8 cellular contexts compared by ENCODE assay signal in genomic region chr13:77699059-77699680, GRCh38. TPM values are rescaled to one million over a fixed set of nuclear protein-coding genes. Genes with fewer than 3 reads are reported as not detected.
A peak's percentile ranks its signal among the peaks of the same experiment; 100 is the strongest.
DNase-seq lines count a peak whose midpoint lies in the region; ATAC-seq and TF ChIP-seq lines count a peak whose summit lies in the region.

No MANE protein-coding gene starts in this region.

- H3K9me2 ChIP-seq in MM.1S (replicated peaks; ENCODE audit: insufficient read depth, low read length), result no peaks in the 10 kb centered on the region

- DNase-seq in MM.1S (no peak), dorsolateral prefrontal cortex (no peak), nephron progenitor cell (no peak), COLO668 (lab: John Stamatoyannopoulos, UW; ENCODE audit: unreplicated experiment) (no peak), NCI-H524 treated with DMSO at 0.1 percent for 48 hours (lab: John Stamatoyannopoulos, UW) (no peak), left colon (no peak)
- no peak for DNase-seq in activated CD4-positive, alpha-beta T cell treated with anti-CD3 and anti-CD28 coated beads, Interleukin-2, amount 50 U/mL, for 1 hour

- H3K4me3 Mint-ChIP-seq in nephron progenitor cell, result peak overlapping the region; percentile 95

- H3K27me3 ChIP-seq in MM.1S (replicated peaks; ENCODE audit: insufficient read depth, low read length) (no peaks in the 10 kb centered on the region), dorsolateral prefrontal cortex (no peaks in the 10 kb centered on the region)

- intact Hi-C loops in dorsolateral prefrontal cortex (cut with DNase I) (loop anchor here (2.0 to 10.0 kb wide), 4 partner anchors 48 to 372 kb away; partner anchors contain the start of gene MYCBP2 (in 1 of the 2)), left colon (cut with DNase I, micrococcal nuclease) (no loop called here)

- H4K20me1 ChIP-seq in MM.1S (ENCODE audit: insufficient read depth, low read length), result no peaks in the 10 kb centered on the region

- H3F3A ChIP-seq in MM.1S (ENCODE audit: insufficient read depth, low read length), result peaks cover 20% of the 10 kb centered on the region

- no peaks in the 10 kb centered on the region for H3K9me3 ChIP-seq in MM.1S (replicated peaks; ENCODE audit: insufficient read depth, low read length)

- peaks cover 23% of the 10 kb centered on the region for H3K4me1 Mint-ChIP-seq in nephron progenitor cell

- H3K4me3 ChIP-seq in MM.1S (ENCODE audit: low read length), result peak overlapping the region; percentile 96
- H3K4me3 ChIP-seq in dorsolateral prefrontal cortex, result peak overlapping the region; percentile 33 to 97 (median 85)

- H3K36me3 ChIP-seq in MM.1S (replicated peaks; ENCODE audit: insufficient read depth, low read length), result no peaks in the 10 kb centered on the region

- ATAC-seq in left colon, result no peak

- H3K27ac ChIP-seq in C4-2B, result peak overlapping the region; percentile 66
- peak overlapping the region; percentile 52; the same call in 1 of the 2 replicates for H3K27ac ChIP-seq in MM.1S (ENCODE audit: low read length)
- H3K27ac ChIP-seq in dorsolateral prefrontal cortex, result peak overlapping the region; percentile 2 to 97 (median 93)

- H3K9ac ChIP-seq in MM.1S (ENCODE audit: low read length), result peak overlapping the region; percentile 72; the same call in 1 of the 2 replicates

- TF ChIP-seq CTCF in C4-2B (conservative IDR thresholded peaks at IDR 0.05) (no peak), MM.1S (IDR thresholded peaks at IDR 0.05; ENCODE audit: low read length) (no peak), dorsolateral prefrontal cortex (IDR thresholded peaks at IDR 0.05 in 54 of 56, conservative IDR thresholded peaks at IDR 0.05 in 2 of 56; ENCODE audit: low read depth in 1 of 56, partially characterized antibody in 56 of 56) (no peak), nephron progenitor cell (IDR thresholded peaks at IDR 0.05) (no peak)

- H3K27ac Mint-ChIP-seq in nephron progenitor cell, result no peak overlapping the region

- H3K4me2 ChIP-seq in MM.1S (ENCODE audit: low read depth, low read length), result peak overlapping the region; percentile 93

- H3K27me3 Mint-ChIP-seq in nephron progenitor cell (ENCODE audit: low read depth, poor library complexity), result peaks cover 49% of the 10 kb centered on the region

- peaks cover 26% of the 10 kb centered on the region for H3K4me1 ChIP-seq in MM.1S (ENCODE audit: low read length)

- H3K9me3 Mint-ChIP-seq in nephron progenitor cell, result no peaks in the 10 kb centered on the region

- H3K79me2 ChIP-seq in MM.1S (ENCODE audit: low read length), result peaks cover 48% of the 10 kb centered on the region

- H2AFZ ChIP-seq in MM.1S (ENCODE audit: low read length), result peak overlapping the region; percentile 64

- no peaks in the 10 kb centered on the region for H3K36me3 Mint-ChIP-seq in nephron progenitor cell (ENCODE audit: low read depth)

RNA-seq across cellular contexts. Expression of gene SLAIN1, which starts 1.7 kb away (rescaled TPM):
- total RNA-seq in dorsolateral prefrontal cortex (100 to 1,000 TPM; 103 to 777 (median 227) TPM), left colon (1 to 10 TPM; 2.6 to 4.9 TPM)

Comparison
In these comparisons a context has a peak if more than half of its experiments do, and no peak if none do; other contexts are left out.
1. RNA of gene SLAIN1, which starts 1.7 kb away (total RNA-seq): 103 to 777 TPM in dorsolateral prefrontal cortex; 2.6 to 4.9 TPM in left colon; every median in the first group is over 10 times any median in the second.
2. intact Hi-C loops: an anchor here in dorsolateral prefrontal cortex (2.0 to 10.0 kb wide); none called in left colon.
3. Peak in every context shown above with its lines, with median percentiles within 50 percentile points of each other: H3K27ac ChIP-seq.